In the genomic region with DNA sequence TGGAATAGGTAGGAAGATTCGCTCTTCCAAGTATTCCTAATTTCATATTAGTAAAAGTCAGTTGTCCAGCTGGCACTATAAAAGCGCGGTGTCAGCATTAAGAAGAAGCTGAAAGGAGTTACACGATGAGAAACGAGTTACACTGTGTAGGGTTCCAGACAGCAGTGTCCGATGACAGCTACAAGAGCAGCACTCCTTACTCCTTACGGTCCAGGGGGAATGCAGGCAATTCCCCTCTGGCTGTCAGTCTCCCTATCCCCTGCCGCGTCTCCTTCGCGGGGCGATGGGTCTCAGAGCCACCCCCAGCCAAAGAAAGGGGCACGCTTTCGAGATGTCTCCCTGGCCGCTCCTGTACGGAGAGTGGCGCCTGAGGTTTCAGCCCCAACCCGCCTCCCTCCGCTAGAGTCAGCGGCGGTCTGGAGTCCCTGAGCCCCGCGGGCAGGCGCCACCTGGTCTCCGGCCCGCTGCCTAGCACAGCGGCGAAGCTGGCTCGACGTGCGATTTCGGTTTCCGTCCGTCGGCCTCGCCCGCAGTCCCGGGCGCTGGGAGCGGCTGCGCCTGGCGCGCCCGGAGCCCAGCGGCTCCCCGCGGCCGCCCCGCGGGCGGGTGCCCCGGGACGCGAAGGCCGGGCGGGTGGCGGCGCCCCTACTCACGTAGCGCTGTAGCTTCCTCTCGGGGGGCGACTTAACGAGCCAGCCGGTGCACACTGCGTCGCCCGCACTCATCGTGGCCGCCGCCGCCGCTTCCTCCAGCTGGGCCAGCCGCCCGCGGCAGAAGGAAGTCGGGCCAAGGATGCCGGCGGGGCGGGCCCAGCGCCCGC, we compare ENCODE assay signal across 8 cellular contexts. TPM values are rescaled to one million over a fixed set of nuclear protein-coding genes. Genes with fewer than 3 reads are reported as not detected.
DNase-seq lines count a peak whose midpoint lies in the region; ATAC-seq and TF ChIP-seq lines count a peak whose summit lies in the region.

A gene with protein sequence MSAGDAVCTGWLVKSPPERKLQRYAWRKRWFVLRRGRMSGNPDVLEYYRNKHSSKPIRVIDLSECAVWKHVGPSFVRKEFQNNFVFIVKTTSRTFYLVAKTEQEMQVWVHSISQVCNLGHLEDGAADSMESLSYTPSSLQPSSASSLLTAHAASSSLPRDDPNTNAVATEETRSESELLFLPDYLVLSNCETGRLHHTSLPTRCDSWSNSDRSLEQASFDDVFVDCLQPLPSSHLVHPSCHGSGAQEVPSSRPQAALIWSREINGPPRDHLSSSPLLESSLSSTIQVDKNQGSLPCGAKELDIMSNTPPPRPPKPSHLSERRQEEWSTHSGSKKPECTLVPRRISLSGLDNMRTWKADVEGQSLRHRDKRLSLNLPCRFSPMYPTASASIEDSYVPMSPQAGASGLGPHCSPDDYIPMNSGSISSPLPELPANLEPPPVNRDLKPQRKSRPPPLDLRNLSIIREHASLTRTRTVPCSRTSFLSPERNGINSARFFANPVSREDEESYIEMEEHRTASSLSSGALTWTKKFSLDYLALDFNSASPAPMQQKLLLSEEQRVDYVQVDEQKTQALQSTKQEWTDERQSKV (minus strand): TSS at position 777 of the 820 bp plus-strand sequence. CDS start 52 bp downstream, at position 725.

- peaks cover 0 to 7% (median 0%) of the 10 kb centered on the region in 3 donors for H3K27me3 ChIP-seq in psoas muscle (ENCODE audit: insufficient read depth in 3 of 3, low read length in 2 of 3)

- no peak for TF ChIP-seq CTCF in psoas muscle (IDR thresholded peaks at IDR 0.05)

- no peaks in the 10 kb centered on the region for H3K36me3 ChIP-seq in psoas muscle (ENCODE audit: insufficient read depth in 1 of 2, low read depth in 1 of 2)

- peak within 1 kb of the TSS; percentile 68 for H3K4me3 ChIP-seq in psoas muscle

- ATAC-seq in GM18498 (IDR thresholded peaks at IDR 0.05; ENCODE audit: unreplicated experiment) (peak; percentile 73), HG02588 (IDR thresholded peaks at IDR 0.05; ENCODE audit: unreplicated experiment) (peak; percentile 75), left cardiac atrium (peak; percentile 67 to 71), psoas muscle (peak; percentile 48 to 71 (median 62)), HG03342 (IDR thresholded peaks at IDR 0.05; ENCODE audit: unreplicated experiment) (no peak)

- no peaks in the 10 kb centered on the region for H3K9me3 ChIP-seq in psoas muscle

- peaks cover 4% of the 10 kb centered on the region for H3K4me1 ChIP-seq in psoas muscle

- intact Hi-C loops in left cardiac atrium (cut with DNase I), result loop anchor here in 1 of 2 donors (2.0 kb wide), 1 partner anchor 22 kb away; no protein-coding TSS in a partner anchor
- intact Hi-C loops in psoas muscle (cut with DNase I), result no loop called here

- peak; percentile 8 for DNase-seq in NCI-H774 (lab: John Stamatoyannopoulos, UW)
- peak; percentile 37 for DNase-seq in activated naive CD4-positive, alpha-beta T cell treated with anti-CD3 and anti-CD28 coated beads, Interleukin-2, amount 50 U/mL, for 16 hours
- DNase-seq in left cardiac atrium, result peak; percentile 51
- peak; percentile 39 to 58 for DNase-seq in psoas muscle
- no peak for DNase-seq in NCI-H1436 (lab: John Stamatoyannopoulos, UW)

- peak within 1 kb of the TSS; percentile 68 for H3K27ac ChIP-seq in psoas muscle

- WGBS in psoas muscle, 3 donors, result 0 to 28% (median 2%) methylated on average over 12 to 77 of the region's 81 CpGs

RNA-seq across cellular contexts. Expression of the gene that starts here (rescaled TPM):
- 10 to 100 TPM; 10.2 to 18.1 TPM for total RNA-seq in left cardiac atrium
- total RNA-seq in psoas muscle, result 1 to 10 TPM; 1.0 to 3.4 (median 1.4) TPM
- 1 to 10 TPM in 1 of 3 donors, under 1 TPM in 2; 0.61 to 3.2 (median 0.65) TPM for polyA plus RNA-seq in psoas muscle
